17 cellular contexts compared by ENCODE assay signal in the genomic region with DNA sequence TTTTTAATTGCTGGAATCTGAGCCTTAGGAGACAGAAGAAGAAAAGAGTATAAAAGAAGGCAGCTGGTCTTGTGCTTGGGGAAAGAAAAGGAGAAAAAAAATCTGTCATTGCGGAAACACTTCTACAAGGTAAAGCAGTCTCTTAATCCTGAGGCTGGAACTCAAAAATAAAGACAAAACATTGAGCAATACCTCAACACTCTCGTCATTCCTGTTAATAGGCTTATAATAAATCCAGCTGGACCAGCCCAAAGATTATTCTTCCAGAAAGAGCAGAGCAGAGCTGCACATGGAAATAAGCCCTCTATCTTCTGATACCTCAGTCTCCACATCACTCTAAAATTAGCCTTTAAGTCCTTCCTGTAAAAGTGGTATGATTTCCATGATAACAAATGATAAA.
"Had no signal": no experiment of that assay in that cellular context is flagged by ENCODE, and none has a peak within 500 bp of the region (broad histone marks: within the 10 kb centered on the region; RNA-seq: fewer than 3 reads in every experiment).

No MANE protein-coding gene starts in this region.

- H3K4me3 Mint-ChIP-seq: activated CD4-positive, alpha-beta memory T cell treated with anti-CD3 and anti-CD28 coated beads for 36 hours; activated CD4-positive, alpha-beta T cell treated with anti-CD3 and anti-CD28 coated beads for 36 hours; activated CD8-positive, alpha-beta memory T cell treated with anti-CD3 and anti-CD28 coated beads, Interleukin-2, amount 10 ng/mL, durations not matched to agents 7 days and 5 days; activated naive CD8-positive, alpha-beta T cell treated with anti-CD3 and anti-CD28 coated beads for 36 hours; activated T-helper 17 cell treated with anti-CD3 and anti-CD28 coated beads, Interleukin-2, amount 50 U/mL, for 72 hours; central memory CD8-positive, alpha-beta T cell; nephron had no signal

- H3K9me3 ChIP-seq: colonic mucosa, lower lobe of right lung had no signal

- H3K27ac ChIP-seq: colonic mucosa, hepatocyte, lower lobe of right lung, parathyroid adenoma had no signal

- H3K79me2 ChIP-seq: hepatocyte, parathyroid adenoma had no signal

- H3K36me3 Mint-ChIP-seq: activated CD4-positive, alpha-beta memory T cell treated with anti-CD3 and anti-CD28 coated beads for 36 hours; activated CD8-positive, alpha-beta memory T cell treated with anti-CD3 and anti-CD28 coated beads, Interleukin-2, amount 10 ng/mL, durations not matched to agents 7 days and 5 days; activated naive CD8-positive, alpha-beta T cell treated with anti-CD3 and anti-CD28 coated beads for 36 hours had no signal

- H3K4me1 Mint-ChIP-seq: activated CD4-positive, alpha-beta T cell treated with anti-CD3 and anti-CD28 coated beads for 36 hours; activated CD8-positive, alpha-beta memory T cell treated with anti-CD3 and anti-CD28 coated beads, Interleukin-2, amount 10 ng/mL, durations not matched to agents 7 days and 5 days; activated naive CD8-positive, alpha-beta T cell treated with anti-CD3 and anti-CD28 coated beads for 36 hours; activated T-helper 17 cell treated with anti-CD3 and anti-CD28 coated beads, Interleukin-2, amount 50 U/mL, for 72 hours; central memory CD8-positive, alpha-beta T cell had no signal

- H3K4me3 ChIP-seq: colonic mucosa, hepatocyte, lower lobe of right lung had no signal

- H3K36me3 ChIP-seq: colonic mucosa, lower lobe of right lung had no signal

- H2AFZ ChIP-seq: hepatocyte, parathyroid adenoma had no signal

- DNase-seq: activated CD4-positive, alpha-beta memory T cell treated with anti-CD3 and anti-CD28 coated beads for 36 hours; activated CD4-positive, alpha-beta T cell treated with anti-CD3 and anti-CD28 coated beads for 36 hours; activated CD8-positive, alpha-beta memory T cell treated with anti-CD3 and anti-CD28 coated beads, Interleukin-2, amount 10 ng/mL, durations not matched to agents 7 days and 5 days; activated naive CD4-positive, alpha-beta T cell; activated naive CD8-positive, alpha-beta T cell treated with anti-CD3 and anti-CD28 coated beads for 36 hours; activated T-cell treated with anti-CD3 and anti-CD28 coated beads, Interleukin-2, amount 50 U/mL, for 1 hour; colonic mucosa; islet precursor cell; left colon; lower lobe of right lung; stimulated activated CD8-positive, alpha-beta memory T cell treated with anti-CD3 and anti-CD28 coated beads, Interleukin-4, amount 100 ng/mL, for 48 hours; stimulated activated naive CD4-positive, alpha-beta T cell had no signal

- H3K27me3 Mint-ChIP-seq: activated CD4-positive, alpha-beta memory T cell treated with anti-CD3 and anti-CD28 coated beads for 36 hours; activated CD4-positive, alpha-beta T cell treated with anti-CD3 and anti-CD28 coated beads for 36 hours; activated naive CD8-positive, alpha-beta T cell treated with anti-CD3 and anti-CD28 coated beads for 36 hours; activated T-helper 17 cell treated with anti-CD3 and anti-CD28 coated beads, Interleukin-2, amount 50 U/mL, for 72 hours had no signal

- H3K9ac ChIP-seq: parathyroid adenoma had no signal

- H3K4me1 ChIP-seq: colonic mucosa, lower lobe of right lung, parathyroid adenoma had no signal

- H3K27ac Mint-ChIP-seq: activated CD4-positive, alpha-beta memory T cell treated with anti-CD3 and anti-CD28 coated beads for 36 hours; activated CD4-positive, alpha-beta T cell treated with anti-CD3 and anti-CD28 coated beads for 36 hours; activated CD8-positive, alpha-beta memory T cell treated with anti-CD3 and anti-CD28 coated beads, Interleukin-2, amount 10 ng/mL, durations not matched to agents 7 days and 5 days; activated naive CD8-positive, alpha-beta T cell treated with anti-CD3 and anti-CD28 coated beads for 36 hours; activated T-helper 17 cell treated with anti-CD3 and anti-CD28 coated beads, Interleukin-2, amount 50 U/mL, for 72 hours; nephron had no signal

- H3K27me3 ChIP-seq: colonic mucosa, hepatocyte had no signal

- H3K9me3 Mint-ChIP-seq: activated CD4-positive, alpha-beta memory T cell treated with anti-CD3 and anti-CD28 coated beads for 36 hours; activated naive CD8-positive, alpha-beta T cell treated with anti-CD3 and anti-CD28 coated beads for 36 hours; activated T-helper 17 cell treated with anti-CD3 and anti-CD28 coated beads, Interleukin-2, amount 50 U/mL, for 72 hours; central memory CD8-positive, alpha-beta T cell; nephron had no signal

- H3K4me2 ChIP-seq: hepatocyte had no signal
